18 cellular contexts compared by ENCODE assay signal in genomic region chr20:63100401-63100925, GRCh38.
A peak's percentile ranks its signal among the peaks of the same experiment; 100 is the strongest.
DNase-seq lines count a peak whose midpoint lies in the region; ATAC-seq, FAIRE-seq and TF ChIP-seq lines count a peak whose summit lies in the region.
"Had no signal": no experiment of that assay in that cellular context is flagged by ENCODE, and none has a peak within 500 bp of the region (broad histone marks: within the 10 kb centered on the region; RNA-seq: fewer than 3 reads in every experiment).

No MANE protein-coding gene starts in this region.

- no peak overlapping the region for H3K9ac ChIP-seq in HepG2 (ENCODE audit: insufficient read depth, low read depth, low read length)

- no peak overlapping the region for H3K4me2 ChIP-seq in HepG2 (ENCODE audit: low read depth, low read length)

- no peak for ATAC-seq in right lobe of liver
- ATAC-seq in HepG2 = no peak
- no peak for ATAC-seq in WTC11
- ATAC-seq in memory B cell (ENCODE audit: low read depth) = no peak
- ATAC-seq in aorta (ENCODE audit: low FRiP score) = no peak
- ATAC-seq: stimulated activated effector memory CD8-positive, alpha-beta T cell treated with anti-CD3 and anti-CD28 coated beads, Interleukin-12 subunit alpha, Interleukin-12 subunit beta, amount 100 ng/mL, for 72 hours had no signal

- H3K4me3 ChIP-seq in right lobe of liver (no peak overlapping the region), HepG2 (replicated peaks in 1 of 3; ENCODE audit: insufficient read depth in 1 of 3, low read depth in 2 of 3, low read length in 3 of 3) (no peak overlapping the region), aorta (ENCODE audit: low read length in 2 of 2) (no peak overlapping the region)
- H3K4me3 ChIP-seq: breast epithelium, SK-N-MC, thoracic aorta had no signal

- in situ Hi-C loops in HepG2 (cut with HindIII; ENCODE audit: extremely low pct_ligation_motif_present, low pct_unique_long_range_greater_than_20kb) = no loop called here

- peaks cover 18% of the 10 kb centered on the region; the same call in 1 of the 2 replicates for H4K20me1 ChIP-seq in HepG2 (ENCODE audit: insufficient read depth, low read length)

- DNase-seq in right lobe of liver = peak; percentile 11 to 18 (median 17)
- DNase-seq in HepG2 (ENCODE audit: low spot score) = no peak
- peak; percentile 7 for DNase-seq in WTC11 (ENCODE audit: low spot score)
- no peak for DNase-seq in memory B cell (ENCODE audit: low spot score in 2 of 2)
- peak; percentile 18 to 30 for DNase-seq in aorta
- DNase-seq in RCC 7860 (ENCODE audit: low spot score) = no peak
- DNase-seq in stimulated activated CD4-positive, alpha-beta T cell treated with anti-CD3 and anti-CD28 coated beads, Interleukin-4, amount 100 ng/mL, for 1 hour = no peak
- no peak for DNase-seq in activated CD4-positive, alpha-beta T cell treated with anti-CD3 and anti-CD28 coated beads, Interleukin-2, amount 50 U/mL, for 1 hour
- DNase-seq: dermis blood vessel endothelial cell, foreskin fibroblast, HCEC 1CT, NCI-H1092, NCI-H2029 treated with DMSO at 0.1 percent for 48 hours had no signal

- intact Hi-C loops in right lobe of liver (cut with DNase I) = no loop called here
- intact Hi-C loops in HepG2 (cut with micrococcal nuclease; ENCODE audit: unreplicated experiment) = no loop called here
- intact Hi-C loops in aorta (cut with DNase I) = no loop called here

- H3K27ac ChIP-seq in right lobe of liver = no peak overlapping the region
- no peak overlapping the region for H3K27ac ChIP-seq in HepG2 (ENCODE audit: extremely low read length, insufficient read depth, low read length)
- H3K27ac ChIP-seq in aorta (ENCODE audit: low read depth in 1 of 2, low read length in 2 of 2) = no peak overlapping the region
- H3K27ac ChIP-seq: breast epithelium, SK-N-MC, thoracic aorta had no signal

- no peak for TF ChIP-seq EP300 in HepG2 (IDR thresholded peaks at IDR 0.05; ENCODE audit: low read depth in 2 of 2, low read length in 2 of 2)
- no peak for TF ChIP-seq EP300 in HepG2 (CRISPR knock-in tag; IDR thresholded peaks at IDR 0.05; ENCODE audit: borderline replicate concordance)

- H3K27me3 Mint-ChIP-seq in WTC11 (ENCODE audit: low read depth) (peaks cover 17% of the 10 kb centered on the region), memory B cell (peaks cover 2% of the 10 kb centered on the region)

- H3K79me2 ChIP-seq in HepG2 (ENCODE audit: insufficient read depth, low read length) = no peaks in the 10 kb centered on the region

- H3K9me3 Mint-ChIP-seq in WTC11 = no peaks in the 10 kb centered on the region
- no peaks in the 10 kb centered on the region for H3K9me3 Mint-ChIP-seq in memory B cell
- H3K9me3 Mint-ChIP-seq: activated T-helper 1 cell treated with anti-CD3 and anti-CD28 coated beads, Interleukin-12 subunit alpha, Interleukin-12 subunit beta, Interleukin-2, Interleukin-4 antibody, amounts not matched to agents 30 ng/mL and 10 ng/mL and 1 ng/mL, durations not matched to agents 14 hours and 24 hours and 36 hours; stimulated activated effector memory CD8-positive, alpha-beta T cell treated with anti-CD3 and anti-CD28 coated beads, Interleukin-12 subunit alpha, Interleukin-12 subunit beta, amount 100 ng/mL, for 72 hours had no signal

- H3K9me3 ChIP-seq in right lobe of liver = no peaks in the 10 kb centered on the region
- no peaks in the 10 kb centered on the region for H3K9me3 ChIP-seq in HepG2 (ENCODE audit: low read length)
- no peaks in the 10 kb centered on the region for H3K9me3 ChIP-seq in aorta (ENCODE audit: control insufficient read depth, low read length)
- H3K9me3 ChIP-seq: breast epithelium, thoracic aorta had no signal

- no peak overlapping the region for H3K27ac Mint-ChIP-seq in WTC11
- H3K27ac Mint-ChIP-seq in memory B cell = peak overlapping the region; percentile 82
- H3K27ac Mint-ChIP-seq: activated T-helper 1 cell treated with anti-CD3 and anti-CD28 coated beads, Interleukin-12 subunit alpha, Interleukin-12 subunit beta, Interleukin-2, Interleukin-4 antibody, amounts not matched to agents 30 ng/mL and 10 ng/mL and 1 ng/mL, durations not matched to agents 14 hours and 24 hours and 36 hours; stimulated activated effector memory CD8-positive, alpha-beta T cell treated with anti-CD3 and anti-CD28 coated beads, Interleukin-12 subunit alpha, Interleukin-12 subunit beta, amount 100 ng/mL, for 72 hours had no signal

- no peaks in the 10 kb centered on the region for H3K36me3 ChIP-seq in right lobe of liver
- H3K36me3 ChIP-seq in HepG2 (replicated peaks in 1 of 2; ENCODE audit: control insufficient read depth in 1 of 2, insufficient read depth in 2 of 2, low read length in 2 of 2) = no peaks in the 10 kb centered on the region
- no peaks in the 10 kb centered on the region for H3K36me3 ChIP-seq in aorta (ENCODE audit: control insufficient read depth in 1 of 2, insufficient read depth in 2 of 2, low read length in 1 of 2)
- H3K36me3 ChIP-seq: breast epithelium, thoracic aorta had no signal

- H3K27me3 ChIP-seq in right lobe of liver (no peaks in the 10 kb centered on the region), HepG2 (ENCODE audit: control insufficient read depth in 1 of 2, insufficient read depth in 2 of 2, low read length in 2 of 2) (peaks cover 30 to 63% of the 10 kb centered on the region in 2 experiments), aorta (ENCODE audit: control insufficient read depth in 1 of 2, insufficient read depth in 2 of 2, low read length in 1 of 2) (no peaks in the 10 kb centered on the region)

- CTCF ChIA-PET in HepG2 (lab: Yijun Ruan, JAX; ENCODE audit: low intra/inter-chr PET ratio, low total read pairs) (no interaction called here), WTC11 (lab: Charles Lee) (interaction anchor here (0.8 to 1.5 kb wide), 2 partner anchors 8 to 72 kb away, joined by 3 to 4 read pairs; no protein-coding TSS in a partner anchor)

- FAIRE-seq in HepG2 (lab: Jason Lieb, UNC) (no peak), RCC 7860 (lab: Jason Lieb, UNC) (no peak)

- TF ChIP-seq CTCF in right lobe of liver (IDR thresholded peaks at IDR 0.05) (no peak), HepG2 (CRISPR knock-in tag; IDR thresholded peaks at IDR 0.05) (no peak), WTC11 (IDR thresholded peaks at IDR 0.05) (no peak)

- H3K36me3 Mint-ChIP-seq in WTC11 (no peaks in the 10 kb centered on the region), memory B cell (no peaks in the 10 kb centered on the region)

- H2AFZ ChIP-seq in HepG2 (ENCODE audit: low read length) = no peak overlapping the region

- POLR2A ChIA-PET in HepG2 (lab: Yijun Ruan, JAX) (no interaction called here), WTC11 (lab: Charles Lee) (no interaction called here)

- H3K4me3 Mint-ChIP-seq in WTC11 = peak overlapping the region; percentile 16
- H3K4me3 Mint-ChIP-seq in memory B cell = no peak overlapping the region
- H3K4me3 Mint-ChIP-seq: activated T-helper 1 cell treated with anti-CD3 and anti-CD28 coated beads, Interleukin-12 subunit alpha, Interleukin-12 subunit beta, Interleukin-2, Interleukin-4 antibody, amounts not matched to agents 30 ng/mL and 10 ng/mL and 1 ng/mL, durations not matched to agents 14 hours and 24 hours and 36 hours; stimulated activated effector memory CD8-positive, alpha-beta T cell treated with anti-CD3 and anti-CD28 coated beads, Interleukin-12 subunit alpha, Interleukin-12 subunit beta, amount 100 ng/mL, for 72 hours had no signal

- WGBS in right lobe of liver (ENCODE audit: insufficient coverage, low coverage, low lambda C conversion rate, missing lambda C conversion rate) = 37% methylated on average over 6 of the region's 7 CpGs
- 9% methylated on average over 5 of the region's 7 CpGs for WGBS in HepG2 (ENCODE audit: low lambda C conversion rate)
- WGBS in aorta, 2 donors = 30 to 37% methylated on average over 7 of the region's 7 CpGs

- H3K4me1 Mint-ChIP-seq in WTC11 = peaks cover 5% of the 10 kb centered on the region; the same call in 1 of the 2 replicates
- H3K4me1 Mint-ChIP-seq in memory B cell = peaks cover 3% of the 10 kb centered on the region

- TF ChIP-seq POLR2A in right lobe of liver (IDR thresholded peaks at IDR 0.05) (no peak), HepG2 (IDR thresholded peaks at IDR 0.05; ENCODE audit: insufficient read depth in 1 of 2, low read depth in 2 of 2, low read length in 2 of 2) (no peak)

- H3K4me1 ChIP-seq in right lobe of liver (no peaks in the 10 kb centered on the region), HepG2 (ENCODE audit: insufficient read depth, low read length) (peaks cover 9% of the 10 kb centered on the region; the same call in 1 of the 2 replicates), aorta (ENCODE audit: control insufficient read depth in 1 of 2, insufficient read depth in 2 of 2, low read length in 2 of 2) (no peaks in the 10 kb centered on the region)
- H3K4me1 ChIP-seq: breast epithelium had no signal

- no peak for TF ChIP-seq RAD21 in HepG2 (CRISPR knock-in tag; IDR thresholded peaks at IDR 0.05)

- no TSS peak for BruUV-seq in HepG2 (replicated peaks; lab: Mats Ljungman, UMichigan)

TF ChIP-seq in HepG2, 621 proteins besides CTCF, POLR2A, EP300 and RAD21 (continues in another document):
- TF ChIP-seq TCF12 (IDR thresholded peaks at IDR 0.05) = no peak
- TF ChIP-seq TCF12 (CRISPR knock-in tag; IDR thresholded peaks at IDR 0.05) = no peak
- TF ChIP-seq FLYWCH1 (CRISPR knock-in tag; IDR thresholded peaks at IDR 0.05) = no peak
- TF ChIP-seq ZSCAN12 (CRISPR knock-in tag; IDR thresholded peaks at IDR 0.05) = no peak
- no peak for TF ChIP-seq GPN1 (CRISPR knock-in tag; IDR thresholded peaks at IDR 0.05; ENCODE audit: borderline replicate concordance)
- TF ChIP-seq RXRA (CRISPR knock-in tag; IDR thresholded peaks at IDR 0.05) = no peak
- no peak for TF ChIP-seq CENPT (CRISPR knock-in tag; IDR thresholded peaks at IDR 0.05; ENCODE audit: low read depth)
- no peak for TF ChIP-seq HNF4A (CRISPR knock-in tag; IDR thresholded peaks at IDR 0.05)
- TF ChIP-seq SIX4 (CRISPR knock-in tag; IDR thresholded peaks at IDR 0.05) = no peak
- no peak for TF ChIP-seq ZNF230 (CRISPR knock-in tag; IDR thresholded peaks at IDR 0.05)
- TF ChIP-seq FOXK1 (CRISPR knock-in tag; IDR thresholded peaks at IDR 0.05; ENCODE audit: borderline replicate concordance, low read depth) = no peak

TF ChIP-seq in WTC11, 78 proteins besides CTCF, POLR2A, EP300 and RAD21 (continues in another document):
- no peak for TF ChIP-seq PRRX2 (CRISPR knock-in tag; IDR thresholded peaks at IDR 0.05)

Comparison
In these comparisons a context has a peak if more than half of its experiments do, and no peak if none do; other contexts are left out.
1. DNase-seq: peak in right lobe of liver (3 of 3), WTC11 (single experiment) and aorta (2 of 2); none in HepG2 (single experiment), memory B cell (0 of 2), RCC 7860 (single experiment), stimulated activated CD4-positive, alpha-beta T cell treated with anti-CD3 and anti-CD28 coated beads, Interleukin-4, amount 100 ng/mL, for 1 hour (single experiment) and activated CD4-positive, alpha-beta T cell treated with anti-CD3 and anti-CD28 coated beads, Interleukin-2, amount 50 U/mL, for 1 hour (single experiment).